Comparison of ENCODE assay signal across 6 cellular contexts in genomic region chr11:67392182-67392715, GRCh38. TPM values are rescaled to one million over a fixed set of nuclear protein-coding genes. Genes with fewer than 3 reads are reported as not detected.
DNase-seq lines count a peak whose midpoint lies in the region; ATAC-seq, FAIRE-seq and TF ChIP-seq lines count a peak whose summit lies in the region.

No MANE protein-coding gene starts in this region.

- no peak for DNase-seq in RWPE2 (ENCODE audit: low spot score)
- DNase-seq in left lobe of liver (ENCODE audit: low spot score): no peak
- DNase-seq in NCI-H2171 (lab: John Stamatoyannopoulos, UW): no peak
- no peak for DNase-seq in HuH-7 (ENCODE audit: low spot score)
- DNase-seq in RCC 7860 (ENCODE audit: low spot score): no peak

- H3K36me3 ChIP-seq in RWPE2 (ENCODE audit: low read depth): peaks cover 18% of the 10 kb centered on the region

- TF ChIP-seq CTCF in GM12875 (IDR thresholded peaks at IDR 0.05; ENCODE audit: borderline replicate concordance, insufficient read depth, low read depth, low read length): no peak
- no peak for TF ChIP-seq CTCF in RWPE2 (IDR thresholded peaks at IDR 0.05; ENCODE audit: poor library complexity, severe bottlenecking)

- H3K4me3 ChIP-seq in GM12875 (ENCODE audit: low read depth, low read length) (peak overlapping the region; percentile 93), RWPE2 (ENCODE audit: severe bottlenecking) (peak overlapping the region; percentile 71)

- peak overlapping the region; percentile 60 for H3K27ac ChIP-seq in RWPE2 (ENCODE audit: poor library complexity, severe bottlenecking)

- no peaks in the 10 kb centered on the region for H3K9me3 ChIP-seq in RWPE2 (ENCODE audit: severe bottlenecking)

- H3K27me3 ChIP-seq in RWPE2 (ENCODE audit: insufficient read depth, poor library complexity, severe bottlenecking): no peaks in the 10 kb centered on the region

- ATAC-seq in RWPE2 (ENCODE audit: low read depth): peak; percentile 15
- peak; percentile 11 for ATAC-seq in left lobe of liver

- H3K4me1 ChIP-seq in RWPE2 (ENCODE audit: insufficient read depth, poor library complexity, severe bottlenecking): no peaks in the 10 kb centered on the region

- no peak for FAIRE-seq in RCC 7860 (lab: Jason Lieb, UNC)

RNA-seq across cellular contexts. Expression of gene RAD9A, which starts 0.5 kb away (rescaled TPM):
- 14.9 TPM for total RNA-seq in left lobe of liver

RNA-seq across cellular contexts. Expression of gene PPP1CA, which starts 9.4 kb away (rescaled TPM):
- 63.1 TPM for total RNA-seq in left lobe of liver

RNA-seq across cellular contexts. Expression of gene TBC1D10C, which starts 11.6 kb away (rescaled TPM):
- 1.1 TPM for total RNA-seq in left lobe of liver

RNA-seq across cellular contexts. Expression of gene CLCF1, which starts 18.9 kb away (rescaled TPM):
- 0.43 TPM for total RNA-seq in left lobe of liver

RNA-seq across cellular contexts. Expression of gene CARNS1, which starts 23.2 kb away (rescaled TPM):
- 0.28 TPM for total RNA-seq in left lobe of liver
